ENCODE assay signal across 8 cellular contexts in the genomic region with DNA sequence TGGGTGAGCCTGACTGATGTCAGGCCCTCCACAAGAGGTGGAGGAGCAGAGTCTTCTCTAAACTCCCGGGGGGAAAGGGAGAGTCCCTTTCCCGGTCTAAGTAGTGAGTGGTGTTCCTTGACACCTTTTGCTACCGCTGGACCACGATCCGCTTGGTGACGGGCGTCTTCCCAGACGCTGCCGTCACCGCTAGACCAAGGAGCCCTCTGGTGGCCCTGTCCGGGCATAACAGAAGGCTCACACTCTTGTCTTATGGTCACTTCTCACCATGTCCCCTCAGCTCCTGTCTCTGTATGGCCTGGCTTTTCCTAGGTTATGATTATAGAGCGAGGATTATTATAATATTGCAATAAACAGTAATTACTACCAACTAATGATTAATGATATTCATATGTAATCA. TPM values are rescaled to one million over a fixed set of nuclear protein-coding genes. Genes with fewer than 3 reads are reported as not detected.
DNase-seq lines count a peak whose midpoint lies in the region; ATAC-seq and TF ChIP-seq lines count a peak whose summit lies in the region.
"Not testable (repeated sequence)": the region's sequence is repeated elsewhere in the genome, so short reads cannot be mapped to it uniquely, and the experiment has no call there.

No MANE protein-coding gene starts in this region.

- TF ChIP-seq EP300 in esophagus muscularis mucosa (IDR thresholded peaks at IDR 0.05), result not testable (repeated sequence)

- H3K4me3 Mint-ChIP-seq in CD4-positive, alpha-beta memory T cell, result peak overlapping the region in 1 of 8 donors; percentile 46
- not testable (repeated sequence) for H3K4me3 Mint-ChIP-seq in activated naive CD8-positive, alpha-beta T cell treated with anti-CD3 and anti-CD28 coated beads for 36 hours; stimulated activated naive B cell treated with anti-CD40 and anti-IgM and Interleukin-4, amounts not matched to agents 10 μg/mL and 1 μg/mL and 100 μg/mL, for 72 hours

- peaks cover 6 to 14% (median 8%) of the 10 kb centered on the region in 4 donors for H3K4me1 Mint-ChIP-seq in CD4-positive, alpha-beta memory T cell
- H3K4me1 Mint-ChIP-seq in activated naive CD8-positive, alpha-beta T cell treated with anti-CD3 and anti-CD28 coated beads for 36 hours; stimulated activated naive B cell treated with anti-CD40 and anti-IgM and Interleukin-4, amounts not matched to agents 10 μg/mL and 1 μg/mL and 100 μg/mL, for 72 hours: not testable (repeated sequence)

- not testable (repeated sequence) for TF ChIP-seq POLR2A in esophagus muscularis mucosa (IDR thresholded peaks at IDR 0.05; ENCODE audit: low read depth)

- H3K36me3 ChIP-seq in CD4-positive, alpha-beta memory T cell (ENCODE audit: insufficient read depth, low read length); esophagus muscularis mucosa; psoas muscle (ENCODE audit: insufficient read depth in 1 of 2, low read depth in 1 of 2): not testable (repeated sequence)
- peaks cover 0 to 27% of the 10 kb centered on the region in 2 donors for H3K36me3 ChIP-seq in left lung

- POLR2A ChIA-PET in CD4-positive, alpha-beta memory T cell (lab: Charles Lee; ENCODE audit: partially characterized antibody), result interaction anchor here (1.0 to 2.0 kb wide), 3 partner anchors 51 to 87 kb away, joined by 3 to 12 read pairs (median 8); no protein-coding TSS in a partner anchor

- DNase-seq in CD4-positive, alpha-beta memory T cell, result peak; percentile 55 to 71 (median 57)
- not testable (repeated sequence) for DNase-seq in LNCaP clone FGC (ENCODE audit: low read depth); esophagus muscularis mucosa (ENCODE audit: extremely low spot score)
- DNase-seq in activated CD4-positive, alpha-beta T cell treated with anti-CD3 and anti-CD28 coated beads for 24 hours (ENCODE audit: low read depth in 2 of 2), result peak; percentile 13 to 19
- DNase-seq in activated naive CD8-positive, alpha-beta T cell treated with anti-CD3 and anti-CD28 coated beads for 36 hours, result peak; percentile 35
- DNase-seq in left lung, result peak; percentile 63 to 88
- peak; percentile 57 to 62 for DNase-seq in psoas muscle
- peak; percentile 17 for DNase-seq in stimulated activated naive B cell treated with anti-CD40 and anti-IgM and Interleukin-4, amounts not matched to agents 10 μg/mL and 1 μg/mL and 100 μg/mL, for 72 hours

- 22% methylated on average over 5 of the region's 12 CpGs for WGBS in esophagus muscularis mucosa
- whole genome bisulfite sequencing in psoas muscle, 3 donors, result 13 to 20% (median 17%) methylated on average over 12 of the region's 12 CpGs

- intact Hi-C loops in CD4-positive, alpha-beta memory T cell (cut with micrococcal nuclease), result loop anchor here (1.0 kb wide), 3 partner anchors 71 to 93 kb away; no protein-coding TSS in a partner anchor
- intact Hi-C loops in esophagus muscularis mucosa (cut with DNase I) (loop anchor here (5.0 kb wide), 1 partner anchor 91 kb away; the partner anchor contains the start of gene SPATA2L), left lung (cut with DNase I) (loop anchor here in 1 of 2 donors (5.0 kb wide), 1 partner anchor 86 kb away; no protein-coding TSS in a partner anchor), psoas muscle (cut with DNase I) (loop anchor here (5.0 kb wide), 2 partner anchors 86 to 91 kb away; partner anchors contain the start of gene SPATA2L (in 1 of the 2))

- H3K36me3 Mint-ChIP-seq in CD4-positive, alpha-beta memory T cell, result not testable (repeated sequence)
- H3K36me3 Mint-ChIP-seq in activated naive CD8-positive, alpha-beta T cell treated with anti-CD3 and anti-CD28 coated beads for 36 hours, result peaks cover 36% of the 10 kb centered on the region
- peaks cover 41 to 60% of the 10 kb centered on the region in 2 donors for H3K36me3 Mint-ChIP-seq in stimulated activated naive B cell treated with anti-CD40 and anti-IgM and Interleukin-4, amounts not matched to agents 10 μg/mL and 1 μg/mL and 100 μg/mL, for 72 hours

- H3K9me3 ChIP-seq in CD4-positive, alpha-beta memory T cell (ENCODE audit: control insufficient read depth in 1 of 2, low read length in 2 of 2); esophagus muscularis mucosa; left lung; psoas muscle: not testable (repeated sequence)

- ATAC-seq in left lung, result peak; percentile 19
- ATAC-seq in psoas muscle; stimulated activated naive B cell treated with anti-CD40 and anti-IgM and Interleukin-4, amounts not matched to agents 10 μg/mL and 1 μg/mL and 100 μg/mL, for 72 hours (replicated peaks): not testable (repeated sequence)

- H3K27me3 Mint-ChIP-seq in CD4-positive, alpha-beta memory T cell; activated naive CD8-positive, alpha-beta T cell treated with anti-CD3 and anti-CD28 coated beads for 36 hours; stimulated activated naive B cell treated with anti-CD40 and anti-IgM and Interleukin-4, amounts not matched to agents 10 μg/mL and 1 μg/mL and 100 μg/mL, for 72 hours: not testable (repeated sequence)

- H3K27ac ChIP-seq in CD4-positive, alpha-beta memory T cell (ENCODE audit: low read depth, low read length); esophagus muscularis mucosa (replicated peaks in 1 of 4); left lung; psoas muscle: not testable (repeated sequence)

- H3K4me1 ChIP-seq in CD4-positive, alpha-beta memory T cell (ENCODE audit: insufficient read depth, low read length); esophagus muscularis mucosa; left lung; psoas muscle: not testable (repeated sequence)

- not testable (repeated sequence) for H3K9me3 Mint-ChIP-seq in CD4-positive, alpha-beta memory T cell; activated naive CD8-positive, alpha-beta T cell treated with anti-CD3 and anti-CD28 coated beads for 36 hours; stimulated activated naive B cell treated with anti-CD40 and anti-IgM and Interleukin-4, amounts not matched to agents 10 μg/mL and 1 μg/mL and 100 μg/mL, for 72 hours

- H3K27me3 ChIP-seq in CD4-positive, alpha-beta memory T cell (ENCODE audit: insufficient read depth, low read length); esophagus muscularis mucosa; left lung; psoas muscle (ENCODE audit: insufficient read depth in 3 of 3, low read length in 2 of 3): not testable (repeated sequence)

- peak; percentile 45 for TF ChIP-seq CTCF in LNCaP clone FGC (IDR thresholded peaks at IDR 0.05; ENCODE audit: control insufficient read depth, extremely low read depth, insufficient read depth)
- TF ChIP-seq CTCF in esophagus muscularis mucosa (IDR thresholded peaks at IDR 0.05), result peak; percentile 57 to 77 (median 70)
- peak; percentile 65 to 81 for TF ChIP-seq CTCF in left lung (IDR thresholded peaks at IDR 0.05)
- TF ChIP-seq CTCF in psoas muscle (IDR thresholded peaks at IDR 0.05), result peak; percentile 70

- H3K4me3 ChIP-seq in CD4-positive, alpha-beta memory T cell (ENCODE audit: low read length in 2 of 2); LNCaP clone FGC (ENCODE audit: low read depth, low read length); esophagus muscularis mucosa; left lung; psoas muscle: not testable (repeated sequence)

- CTCF ChIA-PET in CD4-positive, alpha-beta memory T cell (lab: Charles Lee; ENCODE audit: partially characterized antibody), result interaction anchor here (0.8 to 8.5 kb wide), 13 partner anchors 11 to 89 kb away, joined by 3 to 293 read pairs (median 7); partner anchors contain the start of gene SPATA2L

- H3K27ac Mint-ChIP-seq in CD4-positive, alpha-beta memory T cell, result peak overlapping the region in 4 of 7 donors; percentile 14 to 66 (median 57)
- H3K27ac Mint-ChIP-seq in activated naive CD8-positive, alpha-beta T cell treated with anti-CD3 and anti-CD28 coated beads for 36 hours; stimulated activated naive B cell treated with anti-CD40 and anti-IgM and Interleukin-4, amounts not matched to agents 10 μg/mL and 1 μg/mL and 100 μg/mL, for 72 hours: not testable (repeated sequence)

RNA-seq across cellular contexts. Expression of gene FANCA, which starts 23.4 kb away (rescaled TPM):
- 10 to 100 TPM in 1 of 2 experiments, 1 to 10 TPM in 1; 9.6 to 10.1 TPM for total RNA-seq in CD4-positive, alpha-beta memory T cell
- polyA plus RNA-seq in CD4-positive, alpha-beta memory T cell, result 1 to 10 TPM; 4.6 to 8.1 TPM
- 10 to 100 TPM; 79.7 to 88.2 TPM for total RNA-seq in activated naive CD8-positive, alpha-beta T cell treated with anti-CD3 and anti-CD28 coated beads for 36 hours
- 1 to 10 TPM in 2 of 4 donors, under 1 TPM in 2; 0.17 to 3.0 (median 0.95) TPM for total RNA-seq in esophagus muscularis mucosa
- 10 to 100 TPM; 17.1 to 25.9 TPM for total RNA-seq in left lung
- total RNA-seq in psoas muscle, result 1 to 10 TPM in 2 of 4 donors, under 1 TPM in 2; 0.79 to 1.1 (median 0.96) TPM
- 1 to 10 TPM; 2.2 to 3.7 (median 2.3) TPM for polyA plus RNA-seq in psoas muscle

RNA-seq across cellular contexts. Expression of gene SPIRE2, which starts 35.2 kb away (rescaled TPM):
- total RNA-seq in CD4-positive, alpha-beta memory T cell, result 1 to 10 TPM; 3.0 to 3.3 TPM
- under 1 TPM in 1 of 2 donors, not detected in 1; 0.71 TPM for polyA plus RNA-seq in CD4-positive, alpha-beta memory T cell
- under 1 TPM; 0.14 to 0.52 TPM for total RNA-seq in activated naive CD8-positive, alpha-beta T cell treated with anti-CD3 and anti-CD28 coated beads for 36 hours
- total RNA-seq in esophagus muscularis mucosa, result 1 to 10 TPM; 1.8 to 7.2 (median 4.2) TPM
- total RNA-seq in left lung, result 10 to 100 TPM in 1 of 2 donors, 1 to 10 TPM in 1; 9.1 to 12.3 TPM
- under 1 TPM in 3 of 4 donors, not detected in 1; 0.14 to 0.47 (median 0.22) TPM for total RNA-seq in psoas muscle
- under 1 TPM; 0.18 to 0.48 (median 0.27) TPM for polyA plus RNA-seq in psoas muscle
